In genomic region chr15:75454471-75455418, GRCh38 we compare ENCODE assay signal across 8 cellular contexts. TPM values are rescaled to one million over a fixed set of nuclear protein-coding genes. Genes with fewer than 3 reads are reported as not detected.
DNase-seq lines count a peak whose midpoint lies in the region; ATAC-seq, FAIRE-seq and TF ChIP-seq lines count a peak whose summit lies in the region.

No MANE protein-coding gene starts in this region.

- H3K9me3 ChIP-seq in Peyer's patch, result no peaks in the 10 kb centered on the region
- no peaks in the 10 kb centered on the region for H3K9me3 ChIP-seq in gastroesophageal sphincter
- no peaks in the 10 kb centered on the region for H3K9me3 ChIP-seq in pancreas
- no peaks in the 10 kb centered on the region for H3K9me3 ChIP-seq in thyroid gland

- 0% methylated on average over 2 to 8 of the region's 117 CpGs for WGBS in gastroesophageal sphincter (ENCODE audit: low coverage in 1 of 2), 2 donors
- WGBS in pancreas, 2 donors, result 1% methylated on average over 56 to 117 of the region's 117 CpGs
- WGBS in thyroid gland, 2 donors, result 1% methylated on average over 12 to 19 of the region's 117 CpGs

- TF ChIP-seq EP300 in gastroesophageal sphincter (IDR thresholded peaks at IDR 0.05), result no peak

- FAIRE-seq in pancreas (lab: Jason Lieb, UNC), result no peak

- DNase-seq in H4 (ENCODE audit: low spot score) (peak; percentile 61), Peyer's patch (peak in 2 of 3 donors; percentile 67 to 86), pancreas (peak in 4 of 6 donors; percentile 79 to 89 (median 83)), thyroid gland (peak; percentile 74 to 78), left lobe of liver (ENCODE audit: low spot score) (no peak)
- peak; percentile 71 for DNase-seq in activated effector memory CD4-positive, alpha-beta T cell treated with Interleukin-2 at 50 U/mL for 16 hours

- H3K27ac ChIP-seq in 22Rv1, result peak overlapping the region; percentile 98
- peak overlapping the region; percentile 96 to 99 (median 98) for H3K27ac ChIP-seq in Peyer's patch
- H3K27ac ChIP-seq in gastroesophageal sphincter, result peak overlapping the region; percentile 85 to 100 (median 98)
- peak overlapping the region; percentile 94 to 96 (median 96) for H3K27ac ChIP-seq in pancreas
- peak overlapping the region; percentile 75 to 98 (median 85) for H3K27ac ChIP-seq in thyroid gland

- TF ChIP-seq CTCF in 22Rv1 (IDR thresholded peaks at IDR 0.05), result no peak
- peak in 1 of 6 experiments; percentile 1 for TF ChIP-seq CTCF in Peyer's patch (IDR thresholded peaks at IDR 0.05)
- peak in 3 of 4 experiments; percentile 8 to 39 (median 15) for TF ChIP-seq CTCF in gastroesophageal sphincter (IDR thresholded peaks at IDR 0.05)
- no peak for TF ChIP-seq CTCF in pancreas (IDR thresholded peaks at IDR 0.05)
- peak in 1 of 6 experiments; percentile 13 for TF ChIP-seq CTCF in thyroid gland (IDR thresholded peaks at IDR 0.05)

- no peaks in the 10 kb centered on the region for H3K27me3 ChIP-seq in Peyer's patch
- no peaks in the 10 kb centered on the region for H3K27me3 ChIP-seq in gastroesophageal sphincter
- no peaks in the 10 kb centered on the region for H3K27me3 ChIP-seq in pancreas
- no peaks in the 10 kb centered on the region for H3K27me3 ChIP-seq in thyroid gland

- peak overlapping the region; percentile 89 to 98 (median 94) for H3K4me3 ChIP-seq in Peyer's patch
- peak overlapping the region; percentile 88 to 90 for H3K4me3 ChIP-seq in gastroesophageal sphincter
- peak overlapping the region; percentile 81 to 95 (median 93) for H3K4me3 ChIP-seq in pancreas
- H3K4me3 ChIP-seq in thyroid gland (replicated peaks in 1 of 3), result peak overlapping the region; percentile 31 to 97 (median 78)

- H3K4me1 ChIP-seq in Peyer's patch (peaks cover 0 to 15% (median 1%) of the 10 kb centered on the region in 4 donors), gastroesophageal sphincter (peaks cover under 1 to 31% (median 9%) of the 10 kb centered on the region in 3 donors), pancreas (peaks cover 0 to 2% (median under 1%) of the 10 kb centered on the region in 3 donors), thyroid gland (peaks cover 7 to 13% of the 10 kb centered on the region in 2 donors)

- TF ChIP-seq POLR2A in Peyer's patch (IDR thresholded peaks at IDR 0.05) (no peak), gastroesophageal sphincter (IDR thresholded peaks at IDR 0.05) (no peak), thyroid gland (IDR thresholded peaks at IDR 0.05) (no peak)

- intact Hi-C loops in pancreas (cut with DNase I), result no loop called here
- intact Hi-C loops in thyroid gland (cut with DNase I), result loop anchor here (5.0 kb wide), 2 partner anchors 87 to 193 kb away; partner anchors contain the start of genes MAN2C1 and SNX33

- no peak for ATAC-seq in gastroesophageal sphincter
- peak in 2 of 4 donors; percentile 3 to 6 for ATAC-seq in pancreas
- no peak for ATAC-seq in left lobe of liver

- no peaks in the 10 kb centered on the region for H3K36me3 ChIP-seq in Peyer's patch
- H3K36me3 ChIP-seq in gastroesophageal sphincter, result no peaks in the 10 kb centered on the region
- H3K36me3 ChIP-seq in pancreas, result no peaks in the 10 kb centered on the region
- H3K36me3 ChIP-seq in thyroid gland, result no peaks in the 10 kb centered on the region

RNA-seq across cellular contexts. Expression of gene SIN3A, which starts 3.3 kb away (rescaled TPM):
- total RNA-seq in H4 (2014; rRNA removed; shearing (Covaris generic)), result 23.9 and 24.4 TPM in 2 replicates
- total RNA-seq in Peyer's patch (10 to 100 TPM; 31.5 to 53.6 (median 35.2) TPM), gastroesophageal sphincter (10 to 100 TPM; 31.7 to 54.8 (median 35.8) TPM), pancreas (10 to 100 TPM; 19.6 to 33.4 (median 23.8) TPM), thyroid gland (100 to 1,000 TPM in 1 of 4 donors, 10 to 100 TPM in 3; 51.4 to 146 (median 84.2) TPM), left lobe of liver (23.3 TPM)
- 10 to 100 TPM in 1 of 2 donors, 1 to 10 TPM in 1; 6.8 to 12.6 TPM for polyA plus RNA-seq in pancreas

Comparison
In these comparisons a context has a peak if more than half of its experiments do, and no peak if none do; other contexts are left out.
1. CTCF ChIP-seq: peak in gastroesophageal sphincter (3 of 4); none in 22Rv1 (single experiment) and pancreas (0 of 4).
2. Peak in every context shown above with its lines, with median percentiles within 50 percentile points of each other: H3K27ac ChIP-seq and H3K4me3 ChIP-seq.